In the genomic region with DNA sequence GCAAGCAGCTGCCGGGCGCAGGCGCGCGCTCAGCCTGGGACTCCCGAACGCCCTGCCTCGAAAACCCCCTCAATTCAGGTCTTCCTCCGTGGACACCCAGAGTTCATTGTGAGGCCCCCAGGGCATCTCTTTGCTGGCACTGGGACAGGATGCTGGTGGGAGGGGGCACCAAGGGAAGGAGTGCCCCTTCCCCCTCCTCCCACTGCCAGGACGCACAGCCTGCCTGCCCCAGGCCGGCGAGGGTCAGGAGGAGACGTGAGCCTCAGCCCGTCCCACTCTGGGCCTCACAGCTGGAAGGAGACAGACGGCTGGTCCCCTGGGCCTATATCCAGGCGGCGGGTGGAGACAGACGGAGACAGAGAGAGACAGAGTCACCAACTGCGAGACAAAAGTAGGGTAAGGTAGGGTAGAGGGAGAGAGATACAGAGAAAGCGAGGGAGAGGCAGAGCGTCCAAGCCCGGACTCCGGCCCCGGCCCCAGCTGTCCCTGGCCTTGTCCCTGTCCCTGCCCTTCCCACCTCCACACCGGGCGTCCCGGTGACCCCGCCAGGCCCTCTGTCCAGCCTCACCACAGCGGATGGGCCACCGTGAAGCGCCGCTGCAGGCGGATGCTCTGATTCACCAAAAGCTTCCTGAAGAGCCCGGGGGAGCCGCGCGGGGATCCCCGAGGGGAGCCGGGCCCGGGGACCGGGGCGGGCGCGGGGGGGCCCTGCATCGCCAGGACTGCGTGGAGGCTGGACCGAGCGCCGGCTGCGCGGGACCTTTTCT, we compare ENCODE assay signal across 1 cellular context.
TF ChIP-seq lines count a peak whose summit lies in the region.

Gene PDE4C (minus strand): TSS at position 737 of the 767 bp plus-strand sequence. CDS start 23 bp downstream, at position 714.

TF ChIP-seq in WTC11, 78 proteins besides CTCF, POLR2A, EP300 and RAD21 (continued from another document):
- TF ChIP-seq USF1 (CRISPR knock-in tag; IDR thresholded peaks at IDR 0.05) (no peak), ATF3 (CRISPR knock-in tag; conservative IDR thresholded peaks at IDR 0.05) (no peak), CREB1 (CRISPR knock-in tag; IDR thresholded peaks at IDR 0.05) (no peak), FOXP4 (CRISPR knock-in tag; IDR thresholded peaks at IDR 0.05) (no peak), MXD4 (CRISPR knock-in tag; IDR thresholded peaks at IDR 0.05; ENCODE audit: borderline replicate concordance) (no peak), CREM (CRISPR knock-in tag; IDR thresholded peaks at IDR 0.05) (no peak), ZNF219 (CRISPR knock-in tag; IDR thresholded peaks at IDR 0.05; ENCODE audit: borderline replicate concordance) (no peak), PRDM15 (CRISPR knock-in tag; IDR thresholded peaks at IDR 0.05) (no peak), TEAD1 (CRISPR knock-in tag; IDR thresholded peaks at IDR 0.05) (no peak), FOXK1 (CRISPR knock-in tag; IDR thresholded peaks at IDR 0.05) (no peak), OVOL2 (CRISPR knock-in tag; IDR thresholded peaks at IDR 0.05; ENCODE audit: borderline replicate concordance) (no peak), E2F1 (CRISPR knock-in tag; IDR thresholded peaks at IDR 0.05) (no peak), FOXJ3 (CRISPR knock-in tag; IDR thresholded peaks at IDR 0.05; ENCODE audit: borderline replicate concordance) (no peak)
- TF ChIP-seq, protein P1, sequence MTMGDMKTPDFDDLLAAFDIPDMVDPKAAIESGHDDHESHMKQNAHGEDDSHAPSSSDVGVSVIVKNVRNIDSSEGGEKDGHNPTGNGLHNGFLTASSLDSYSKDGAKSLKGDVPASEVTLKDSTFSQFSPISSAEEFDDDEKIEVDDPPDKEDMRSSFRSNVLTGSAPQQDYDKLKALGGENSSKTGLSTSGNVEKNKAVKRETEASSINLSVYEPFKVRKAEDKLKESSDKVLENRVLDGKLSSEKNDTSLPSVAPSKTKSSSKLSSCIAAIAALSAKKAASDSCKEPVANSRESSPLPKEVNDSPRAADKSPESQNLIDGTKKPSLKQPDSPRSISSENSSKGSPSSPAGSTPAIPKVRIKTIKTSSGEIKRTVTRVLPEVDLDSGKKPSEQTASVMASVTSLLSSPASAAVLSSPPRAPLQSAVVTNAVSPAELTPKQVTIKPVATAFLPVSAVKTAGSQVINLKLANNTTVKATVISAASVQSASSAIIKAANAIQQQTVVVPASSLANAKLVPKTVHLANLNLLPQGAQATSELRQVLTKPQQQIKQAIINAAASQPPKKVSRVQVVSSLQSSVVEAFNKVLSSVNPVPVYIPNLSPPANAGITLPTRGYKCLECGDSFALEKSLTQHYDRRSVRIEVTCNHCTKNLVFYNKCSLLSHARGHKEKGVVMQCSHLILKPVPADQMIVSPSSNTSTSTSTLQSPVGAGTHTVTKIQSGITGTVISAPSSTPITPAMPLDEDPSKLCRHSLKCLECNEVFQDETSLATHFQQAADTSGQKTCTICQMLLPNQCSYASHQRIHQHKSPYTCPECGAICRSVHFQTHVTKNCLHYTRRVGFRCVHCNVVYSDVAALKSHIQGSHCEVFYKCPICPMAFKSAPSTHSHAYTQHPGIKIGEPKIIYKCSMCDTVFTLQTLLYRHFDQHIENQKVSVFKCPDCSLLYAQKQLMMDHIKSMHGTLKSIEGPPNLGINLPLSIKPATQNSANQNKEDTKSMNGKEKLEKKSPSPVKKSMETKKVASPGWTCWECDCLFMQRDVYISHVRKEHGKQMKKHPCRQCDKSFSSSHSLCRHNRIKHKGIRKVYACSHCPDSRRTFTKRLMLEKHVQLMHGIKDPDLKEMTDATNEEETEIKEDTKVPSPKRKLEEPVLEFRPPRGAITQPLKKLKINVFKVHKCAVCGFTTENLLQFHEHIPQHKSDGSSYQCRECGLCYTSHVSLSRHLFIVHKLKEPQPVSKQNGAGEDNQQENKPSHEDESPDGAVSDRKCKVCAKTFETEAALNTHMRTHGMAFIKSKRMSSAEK (CRISPR knock-in tag; IDR thresholded peaks at IDR 0.05; ENCODE audit: borderline replicate concordance), result no peak
- TF ChIP-seq, protein P2, sequence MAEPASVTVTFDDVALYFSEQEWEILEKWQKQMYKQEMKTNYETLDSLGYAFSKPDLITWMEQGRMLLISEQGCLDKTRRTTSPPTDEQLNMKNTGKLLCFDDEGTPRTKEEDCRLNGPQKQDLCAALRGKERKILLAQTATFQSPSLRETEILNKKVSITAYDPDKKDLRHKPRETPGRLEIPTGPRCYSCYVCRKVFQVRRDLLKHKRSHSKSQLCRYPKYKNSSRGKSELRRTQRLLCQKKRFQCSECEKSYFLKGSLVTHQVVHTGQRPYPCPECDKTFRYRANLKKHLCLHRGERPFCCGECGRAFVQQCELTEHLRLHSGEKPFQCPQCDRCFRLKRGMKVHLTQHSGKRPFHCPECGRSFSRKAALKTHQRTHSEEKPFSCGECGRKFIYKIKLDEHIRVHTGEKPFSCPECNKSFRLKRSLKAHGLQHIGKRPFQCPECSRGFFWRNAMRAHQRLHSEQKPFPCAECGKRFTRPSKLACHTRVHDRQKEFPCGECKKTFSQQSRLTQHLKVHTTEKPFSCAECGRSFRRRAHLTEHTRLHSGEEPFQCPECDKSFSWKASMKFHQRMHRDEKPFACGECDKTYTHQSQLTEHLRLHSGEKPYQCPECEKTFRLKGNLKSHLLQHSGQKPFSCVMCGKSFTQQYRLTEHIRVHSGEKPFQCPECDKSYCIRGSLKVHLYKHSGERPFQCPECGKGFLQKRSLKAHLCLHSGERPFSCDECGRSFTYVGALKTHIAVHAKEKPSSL (CRISPR knock-in tag; conservative IDR thresholded peaks at IDR 0.05), result no peak
- TF ChIP-seq, protein P3, sequence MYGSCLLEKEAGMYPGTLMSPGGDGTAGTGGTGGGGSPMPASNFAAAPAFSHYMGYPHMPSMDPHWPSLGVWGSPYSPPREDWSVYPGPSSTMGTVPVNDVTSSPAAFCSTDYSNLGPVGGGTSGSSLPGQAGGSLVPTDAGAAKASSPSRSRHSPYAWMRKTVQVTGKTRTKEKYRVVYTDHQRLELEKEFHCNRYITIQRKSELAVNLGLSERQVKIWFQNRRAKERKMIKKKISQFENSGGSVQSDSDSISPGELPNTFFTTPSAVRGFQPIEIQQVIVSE (CRISPR knock-in tag; IDR thresholded peaks at IDR 0.05; ENCODE audit: borderline replicate concordance), result no peak
- TF ChIP-seq, protein P4, sequence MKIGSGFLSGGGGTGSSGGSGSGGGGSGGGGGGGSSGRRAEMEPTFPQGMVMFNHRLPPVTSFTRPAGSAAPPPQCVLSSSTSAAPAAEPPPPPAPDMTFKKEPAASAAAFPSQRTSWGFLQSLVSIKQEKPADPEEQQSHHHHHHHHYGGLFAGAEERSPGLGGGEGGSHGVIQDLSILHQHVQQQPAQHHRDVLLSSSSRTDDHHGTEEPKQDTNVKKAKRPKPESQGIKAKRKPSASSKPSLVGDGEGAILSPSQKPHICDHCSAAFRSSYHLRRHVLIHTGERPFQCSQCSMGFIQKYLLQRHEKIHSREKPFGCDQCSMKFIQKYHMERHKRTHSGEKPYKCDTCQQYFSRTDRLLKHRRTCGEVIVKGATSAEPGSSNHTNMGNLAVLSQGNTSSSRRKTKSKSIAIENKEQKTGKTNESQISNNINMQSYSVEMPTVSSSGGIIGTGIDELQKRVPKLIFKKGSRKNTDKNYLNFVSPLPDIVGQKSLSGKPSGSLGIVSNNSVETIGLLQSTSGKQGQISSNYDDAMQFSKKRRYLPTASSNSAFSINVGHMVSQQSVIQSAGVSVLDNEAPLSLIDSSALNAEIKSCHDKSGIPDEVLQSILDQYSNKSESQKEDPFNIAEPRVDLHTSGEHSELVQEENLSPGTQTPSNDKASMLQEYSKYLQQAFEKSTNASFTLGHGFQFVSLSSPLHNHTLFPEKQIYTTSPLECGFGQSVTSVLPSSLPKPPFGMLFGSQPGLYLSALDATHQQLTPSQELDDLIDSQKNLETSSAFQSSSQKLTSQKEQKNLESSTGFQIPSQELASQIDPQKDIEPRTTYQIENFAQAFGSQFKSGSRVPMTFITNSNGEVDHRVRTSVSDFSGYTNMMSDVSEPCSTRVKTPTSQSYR (CRISPR knock-in tag; IDR thresholded peaks at IDR 0.05), result no peak
- TF ChIP-seq, protein P5, sequence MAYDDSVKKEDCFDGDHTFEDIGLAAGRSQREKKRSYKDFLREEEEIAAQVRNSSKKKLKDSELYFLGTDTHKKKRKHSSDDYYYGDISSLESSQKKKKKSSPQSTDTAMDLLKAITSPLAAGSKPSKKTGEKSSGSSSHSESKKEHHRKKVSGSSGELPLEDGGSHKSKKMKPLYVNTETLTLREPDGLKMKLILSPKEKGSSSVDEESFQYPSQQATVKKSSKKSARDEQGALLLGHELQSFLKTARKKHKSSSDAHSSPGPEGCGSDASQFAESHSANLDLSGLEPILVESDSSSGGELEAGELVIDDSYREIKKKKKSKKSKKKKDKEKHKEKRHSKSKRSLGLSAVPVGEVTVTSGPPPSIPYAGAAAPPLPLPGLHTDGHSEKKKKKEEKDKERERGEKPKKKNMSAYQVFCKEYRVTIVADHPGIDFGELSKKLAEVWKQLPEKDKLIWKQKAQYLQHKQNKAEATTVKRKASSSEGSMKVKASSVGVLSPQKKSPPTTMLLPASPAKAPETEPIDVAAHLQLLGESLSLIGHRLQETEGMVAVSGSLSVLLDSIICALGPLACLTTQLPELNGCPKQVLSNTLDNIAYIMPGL (CRISPR knock-in tag; IDR thresholded peaks at IDR 0.05), result no peak
